ENCODE assay signal across 1 cellular context in genomic region chr15:29056839-29057450, GRCh38.
TF ChIP-seq lines count a peak whose summit lies in the region.

No MANE protein-coding gene starts in this region.

TF ChIP-seq in H1, 55 proteins besides CTCF, POLR2A, EP300 and RAD21 (continued from another document):
- TF ChIP-seq SIN3A (conservative IDR thresholded peaks at IDR 0.05 in 1 of 2, IDR thresholded peaks at IDR 0.05 in 1 of 2; ENCODE audit: low read depth in 1 of 2, low read length in 2 of 2) (no peak), TCF12 (IDR thresholded peaks at IDR 0.05; ENCODE audit: low read depth, low read length) (0 out of 2 replicates have a peak, but pooled peaks have one; percentile 17), MAX (IDR thresholded peaks at IDR 0.05) (peak; percentile 60), ASH2L (IDR thresholded peaks at IDR 0.05; ENCODE audit: low read length) (no peak), SIX5 (IDR thresholded peaks at IDR 0.05; ENCODE audit: low read depth, low read length) (no peak), TAF7 (optimal IDR thresholded peaks at IDR 0.05; ENCODE audit: borderline replicate concordance, low read depth, low read length) (no peak), CTBP2 (IDR thresholded peaks at IDR 0.05; ENCODE audit: borderline replicate concordance, insufficient read depth, insufficient read length, low read length) (no peak), BACH1 (IDR thresholded peaks at IDR 0.05; ENCODE audit: low read length) (no peak), E2F6 (IDR thresholded peaks at IDR 0.05) (peak; percentile 60; the same call in 1 of the 2 replicates), HDAC2 (IDR thresholded peaks at IDR 0.05; ENCODE audit: borderline replicate concordance in 1 of 2, low read depth in 2 of 2, low read length in 2 of 2) (0 out of 4 replicates have a peak, but pooled peaks of 1 of the 2 experiments have one; percentile 37), ATF2 (IDR thresholded peaks at IDR 0.05; ENCODE audit: low read length) (no peak), SP1 (IDR thresholded peaks at IDR 0.05; ENCODE audit: low read depth, low read length) (peak; percentile 60)
